Comparison of ENCODE assay signal across 1 cellular context in the genomic region with DNA sequence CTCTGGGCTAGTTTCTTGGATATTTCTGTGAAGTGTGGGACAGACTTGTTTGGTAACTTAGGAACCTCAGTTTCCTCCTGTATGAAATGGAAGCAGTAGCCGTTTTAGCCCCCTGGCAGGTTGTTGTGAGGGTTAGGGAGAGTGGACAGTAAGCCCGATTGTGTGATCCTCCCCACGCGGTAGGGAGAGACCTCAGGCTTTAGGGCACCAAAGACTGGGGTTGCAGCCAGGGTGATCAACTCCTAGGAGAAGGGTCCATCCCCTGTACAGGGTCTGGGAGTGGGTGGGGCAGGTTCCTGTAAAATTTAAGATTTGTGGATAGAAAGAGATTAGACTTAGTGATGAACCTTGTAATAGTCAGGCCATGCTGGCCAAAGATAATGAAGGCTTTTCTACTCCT.
TF ChIP-seq lines count a peak whose summit lies in the region.

No MANE protein-coding gene starts in this region.

TF ChIP-seq in IMR-90, 13 proteins besides CTCF, POLR2A, EP300 and RAD21 (continued from another document):
- no peak for TF ChIP-seq USF2 (IDR thresholded peaks at IDR 0.05; ENCODE audit: low read depth, low read length)
- TF ChIP-seq FOS (IDR thresholded peaks at IDR 0.05; ENCODE audit: low read depth, low read length), result no peak
- TF ChIP-seq CHD1 (IDR thresholded peaks at IDR 0.05; ENCODE audit: low read depth, low read length), result no peak
- TF ChIP-seq RFX5 (IDR thresholded peaks at IDR 0.05; ENCODE audit: low read depth, low read length), result no peak
- TF ChIP-seq MAFK (IDR thresholded peaks at IDR 0.05; ENCODE audit: low read depth, low read length), result no peak
- no peak for TF ChIP-seq NFE2L2 (IDR thresholded peaks at IDR 0.05; ENCODE audit: low read depth, low read length)
- TF ChIP-seq SMC3 (IDR thresholded peaks at IDR 0.05; ENCODE audit: low read depth, low read length), result no peak
- no peak for TF ChIP-seq CEBPB (IDR thresholded peaks at IDR 0.05; ENCODE audit: low read depth, low read length)
- no peak for TF ChIP-seq BHLHE40 (IDR thresholded peaks at IDR 0.05; ENCODE audit: low read depth, low read length)
- no peak for TF ChIP-seq ELK1 (IDR thresholded peaks at IDR 0.05; ENCODE audit: borderline replicate concordance, low read depth, low read length)
TF ChIP-seq in IMR-90: peak in this region for 0.
